ENCODE assay signal across 12 cellular contexts in the genomic region with DNA sequence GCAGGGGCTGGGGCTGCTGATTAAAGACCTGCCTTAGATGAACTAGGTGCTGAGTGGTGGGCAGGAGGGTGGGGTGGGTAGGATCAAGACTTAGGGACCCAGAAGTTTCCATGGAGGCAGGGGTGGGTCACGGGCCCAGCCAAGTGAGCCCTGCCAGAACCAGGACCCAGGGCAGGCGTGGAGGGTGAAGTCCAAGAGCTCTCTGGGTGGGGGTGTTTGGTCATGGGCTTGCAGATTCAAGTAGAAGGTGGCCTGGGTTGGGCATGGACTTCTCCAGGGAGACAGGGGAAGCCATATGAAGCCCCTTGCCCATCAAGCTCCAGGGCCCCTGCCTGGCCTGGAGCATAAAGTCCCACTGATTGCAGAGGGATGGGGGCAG.
DNase-seq lines count a peak whose midpoint lies in the region; TF ChIP-seq lines count a peak whose summit lies in the region.
"Had no signal": no experiment of that assay in that cellular context is flagged by ENCODE, and none has a peak within 500 bp of the region (broad histone marks: within the 10 kb centered on the region; RNA-seq: fewer than 3 reads in every experiment).

No MANE protein-coding gene starts in this region.

- no peaks in the 10 kb centered on the region for H3K9me2 ChIP-seq in hepatocyte (replicated peaks; ENCODE audit: insufficient read depth)

- H3K4me2 ChIP-seq in hepatocyte (peak overlapping the region; percentile 68), parathyroid adenoma (ENCODE audit: low read length) (no peak overlapping the region)

- H3K27ac Mint-ChIP-seq in brain: peak overlapping the region; percentile 93 to 98 (median 94)

- peak overlapping the region; percentile 99 for H3K27ac ChIP-seq in hepatocyte
- peak overlapping the region; percentile 64 for H3K27ac ChIP-seq in parathyroid adenoma
- peak overlapping the region; percentile 43 for H3K27ac ChIP-seq in urinary bladder (ENCODE audit: low read depth)

- H4K20me1 ChIP-seq in hepatocyte (ENCODE audit: insufficient read depth, poor library complexity, severe bottlenecking): no peaks in the 10 kb centered on the region

- DNase-seq in hepatocyte (ENCODE audit: low spot score): peak; percentile 31
- DNase-seq in CD1c-positive myeloid dendritic cell (ENCODE audit: extremely low spot score): no peak
- no peak for DNase-seq in pons (ENCODE audit: low spot score)
- no peak for DNase-seq in activated gamma-delta T cell treated with Interleukin-2 at 50 U/mL for 16 hours
- DNase-seq: activated CD4-positive, alpha-beta T cell treated with anti-CD3 and anti-CD28 coated beads, Interleukin-2, amount 50 U/mL, for 1 hour; activated naive CD4-positive, alpha-beta T cell treated with Interleukin-2 at 50 U/mL for 16 hours; effector CD8-positive, alpha-beta T cell; NCI-H1048; NCI-H774 had no signal

- H3K4me3 Mint-ChIP-seq in brain: peak overlapping the region; percentile 44 to 75 (median 69)

- peaks cover 23% of the 10 kb centered on the region for H3K36me3 Mint-ChIP-seq in brain

- H3K9ac ChIP-seq in parathyroid adenoma: no peak overlapping the region

- no peak overlapping the region for H2AFZ ChIP-seq in hepatocyte
- H2AFZ ChIP-seq in parathyroid adenoma: no peak overlapping the region

- H3K4me3 ChIP-seq in hepatocyte (no peak overlapping the region), parathyroid adenoma (ENCODE audit: low read depth, low read length) (no peak overlapping the region), urinary bladder (ENCODE audit: low read depth, low read length) (no peak overlapping the region)

- H3K4me1 ChIP-seq in hepatocyte (ENCODE audit: insufficient read depth): peaks cover 69% of the 10 kb centered on the region
- H3K4me1 ChIP-seq in parathyroid adenoma: peaks cover 28% of the 10 kb centered on the region
- no peaks in the 10 kb centered on the region for H3K4me1 ChIP-seq in urinary bladder (ENCODE audit: insufficient read depth)

- no peaks in the 10 kb centered on the region for H3K9me3 Mint-ChIP-seq in brain

- H3K4me1 Mint-ChIP-seq in brain: peaks cover 62% of the 10 kb centered on the region

- no peaks in the 10 kb centered on the region for H3K9me3 ChIP-seq in hepatocyte (ENCODE audit: low read depth)
- H3K9me3 ChIP-seq in parathyroid adenoma (ENCODE audit: control insufficient read depth, low read length): no peaks in the 10 kb centered on the region

- no peaks in the 10 kb centered on the region for H3K27me3 ChIP-seq in hepatocyte
- H3K27me3 ChIP-seq in parathyroid adenoma (ENCODE audit: control insufficient read depth, insufficient read depth, low read length): no peaks in the 10 kb centered on the region

- H3K27me3 Mint-ChIP-seq in brain: peaks cover 7% of the 10 kb centered on the region

- TF ChIP-seq CTCF in brain (conservative IDR thresholded peaks at IDR 0.05) (no peak), hepatocyte (IDR thresholded peaks at IDR 0.05; ENCODE audit: poor library complexity) (no peak), parathyroid adenoma (IDR thresholded peaks at IDR 0.05) (no peak)

- H3K36me3 ChIP-seq in hepatocyte (replicated peaks; ENCODE audit: insufficient read depth, low read depth) (no peaks in the 10 kb centered on the region), parathyroid adenoma (ENCODE audit: control insufficient read depth, insufficient read depth, low read length) (no peaks in the 10 kb centered on the region), urinary bladder (ENCODE audit: insufficient read depth) (no peaks in the 10 kb centered on the region)

- H3K79me2 ChIP-seq in hepatocyte (peaks cover 21% of the 10 kb centered on the region), parathyroid adenoma (peaks cover 4% of the 10 kb centered on the region)

- WGBS in hepatocyte (ENCODE audit: low lambda C conversion rate, missing lambda C conversion rate): 72% methylated on average over 2 of the region's 2 CpGs
- 46% methylated on average over 2 of the region's 2 CpGs for WGBS in urinary bladder

Comparison
In these comparisons a context has a peak if more than half of its experiments do, and no peak if none do; other contexts are left out.
1. H3K27ac ChIP-seq: peak in every context shown above with its lines; median percentile 99 in hepatocyte; 64 in parathyroid adenoma; 43 in urinary bladder.